8 cellular contexts compared by ENCODE assay signal in genomic region chr2:65320042-65320711, GRCh38.
A peak's percentile ranks its signal among the peaks of the same experiment; 100 is the strongest.
DNase-seq lines count a peak whose midpoint lies in the region; ATAC-seq and TF ChIP-seq lines count a peak whose summit lies in the region.

No MANE protein-coding gene starts in this region.

- no peak for TF ChIP-seq CTCF in WTC11 (IDR thresholded peaks at IDR 0.05)

- ATAC-seq in GM19351 (IDR thresholded peaks at IDR 0.05; ENCODE audit: unreplicated experiment): peak; percentile 63
- peak; percentile 56 for ATAC-seq in HG03196 (IDR thresholded peaks at IDR 0.05; ENCODE audit: unreplicated experiment)
- ATAC-seq in WTC11: peak; percentile 82
- ATAC-seq in left ventricle myocardium superior: peak; percentile 77

- DNase-seq in EH (ENCODE audit: low read depth): peak; percentile 95
- no peak for DNase-seq in WTC11 (ENCODE audit: low spot score)
- DNase-seq in left ventricle myocardium superior: peak; percentile 46
- DNase-seq in NCI-H2081 (lab: John Stamatoyannopoulos, UW): no peak
- no peak for DNase-seq in superior temporal gyrus (ENCODE audit: extremely low spot score)
- DNase-seq in putamen (ENCODE audit: low spot score): no peak

- H3K4me3 Mint-ChIP-seq in WTC11: no peak overlapping the region

- CTCF ChIA-PET in WTC11 (lab: Charles Lee): interaction anchor here (0.6 to 1.4 kb wide), 7 partner anchors 9 to 118 kb away, joined by 3 to 6 read pairs (median 4); no protein-coding TSS in a partner anchor

- intact Hi-C loops in left ventricle myocardium superior (cut with micrococcal nuclease): no loop called here

- POLR2A ChIA-PET in WTC11 (lab: Charles Lee): interaction anchor here (0.7 to 1.1 kb wide), 2 partner anchors 20 to 32 kb away, joined by 3 read pairs; no protein-coding TSS in a partner anchor

- H3K4me1 Mint-ChIP-seq in WTC11: no peaks in the 10 kb centered on the region

- H3K9me3 Mint-ChIP-seq in WTC11: no peaks in the 10 kb centered on the region

- H3K27ac Mint-ChIP-seq in WTC11: no peak overlapping the region

- H3K36me3 Mint-ChIP-seq in WTC11: peaks cover 10% of the 10 kb centered on the region

- H3K27me3 Mint-ChIP-seq in WTC11 (ENCODE audit: low read depth): no peaks in the 10 kb centered on the region

TF ChIP-seq in WTC11, 78 proteins besides CTCF, POLR2A, EP300 and RAD21:
- TF ChIP-seq AFF4 (CRISPR knock-in tag; IDR thresholded peaks at IDR 0.05; ENCODE audit: borderline replicate concordance) (no peak), SOX15 (CRISPR knock-in tag; IDR thresholded peaks at IDR 0.05) (no peak), ZSCAN18 (CRISPR knock-in tag; IDR thresholded peaks at IDR 0.05) (no peak), NFE2L1 (CRISPR knock-in tag; IDR thresholded peaks at IDR 0.05) (no peak), ESRRA (CRISPR knock-in tag; IDR thresholded peaks at IDR 0.05; ENCODE audit: borderline replicate concordance) (no peak), CREB1 (CRISPR knock-in tag; IDR thresholded peaks at IDR 0.05) (no peak), TEAD1 (CRISPR knock-in tag; IDR thresholded peaks at IDR 0.05) (no peak), IRF1 (CRISPR knock-in tag; IDR thresholded peaks at IDR 0.05) (no peak), ATF1 (CRISPR knock-in tag; IDR thresholded peaks at IDR 0.05) (no peak), ZNF232 (CRISPR knock-in tag; IDR thresholded peaks at IDR 0.05) (no peak), ZNF423 (CRISPR knock-in tag; IDR thresholded peaks at IDR 0.05) (no peak), OVOL2 (CRISPR knock-in tag; IDR thresholded peaks at IDR 0.05; ENCODE audit: borderline replicate concordance) (no peak), ELF4 (CRISPR knock-in tag; IDR thresholded peaks at IDR 0.05; ENCODE audit: low read depth) (no peak), STAT6 (CRISPR knock-in tag; conservative IDR thresholded peaks at IDR 0.05; ENCODE audit: low read depth) (no peak), HMGXB4 (CRISPR knock-in tag; IDR thresholded peaks at IDR 0.05) (no peak), ATF3 (CRISPR knock-in tag; conservative IDR thresholded peaks at IDR 0.05) (no peak), FOXP4 (CRISPR knock-in tag; IDR thresholded peaks at IDR 0.05) (no peak), ZNF263 (CRISPR knock-in tag; IDR thresholded peaks at IDR 0.05; ENCODE audit: low read depth) (no peak), CBFB (CRISPR knock-in tag; IDR thresholded peaks at IDR 0.05; ENCODE audit: low read depth) (no peak), SMAD4 (CRISPR knock-in tag; IDR thresholded peaks at IDR 0.05) (no peak)
TF ChIP-seq in WTC11: peak in this region for 0.

Comparison
In these comparisons a context has a peak if more than half of its experiments do, and no peak if none do; other contexts are left out.
1. DNase-seq: peak in EH (single experiment) and left ventricle myocardium superior (single experiment); none in WTC11 (single experiment), NCI-H2081 (0 of 2), superior temporal gyrus (single experiment) and putamen (single experiment).
2. Peak in every context shown above with its lines, with median percentiles within 50 percentile points of each other: ATAC-seq.